In genomic region chr12:120725659-120726509, GRCh38 we compare ENCODE assay signal across 8 cellular contexts. TPM values are rescaled to one million over a fixed set of nuclear protein-coding genes. Genes with fewer than 3 reads are reported as not detected.
A peak's percentile ranks its signal among the peaks of the same experiment; 100 is the strongest.
DNase-seq lines count a peak whose midpoint lies in the region; ATAC-seq and TF ChIP-seq lines count a peak whose summit lies in the region.

ACADS (plus strand) TSS chr12:120725826; CDS start chr12:120725886, 60 bp downstream.

- DNase-seq in ACHN (peak; percentile 92), NCI-H2196 treated with DMSO at 0.1 percent for 48 hours (lab: John Stamatoyannopoulos, UW; ENCODE audit: unreplicated experiment) (peak; percentile 77), WTC11 (ENCODE audit: low spot score) (peak; percentile 97), cardiac fibroblast (ENCODE audit: low read depth in 2 of 2) (peak; percentile 75 to 86), iris pigment epithelial cell (ENCODE audit: low read depth) (peak; percentile 80)
- peak; percentile 69 to 90 for DNase-seq in stimulated activated CD4-positive, alpha-beta T cell treated with anti-CD3 and anti-CD28 coated beads, Interleukin-12 subunit alpha, Interleukin-12 subunit beta, amount 100 ng/mL, for 24 hours (ENCODE audit: low read depth in 2 of 2)

- POLR2A ChIA-PET in WTC11 (lab: Charles Lee), result no interaction called here

- H3K4me3 Mint-ChIP-seq in WTC11, result peak within 1 kb of the TSS; percentile 86

- CTCF ChIA-PET in WTC11 (lab: Charles Lee), result interaction anchor here (0.6 to 1.5 kb wide), 11 partner anchors 12 to 334 kb away, joined by 3 to 6 read pairs (median 3); partner anchors contain the start of genes CABP1 and POP5

- TF ChIP-seq CTCF in WTC11 (IDR thresholded peaks at IDR 0.05), result no peak
- no peak for TF ChIP-seq CTCF in cardiac fibroblast (IDR thresholded peaks at IDR 0.05; ENCODE audit: low read depth, low read length)

- H3K27ac Mint-ChIP-seq in WTC11, result peak within 1 kb of the TSS; percentile 46; the same call in 1 of the 2 replicates

- peak within 1 kb of the TSS; percentile 47 to 66 for H3K4me3 ChIP-seq in cardiac fibroblast (replicated peaks in 1 of 2; ENCODE audit: low read depth in 2 of 2, low read length in 2 of 2)

- ATAC-seq in GM18868 (IDR thresholded peaks at IDR 0.05; ENCODE audit: unreplicated experiment) (peak; percentile 94), HG03097 (IDR thresholded peaks at IDR 0.05; ENCODE audit: low FRiP score, unreplicated experiment) (peak; percentile 92), WTC11 (peak; percentile 97)

- no peaks in the 10 kb centered on the region for H3K9me3 Mint-ChIP-seq in WTC11

- peaks cover 38% of the 10 kb centered on the region for H3K36me3 Mint-ChIP-seq in WTC11

- in situ Hi-C loops in ACHN (cut with HindIII; ENCODE audit: low pct_ligation_motif_present, low pct_unique_long_range_greater_than_20kb, low sequenced_read_pairs), result no loop called here

- peaks cover 4% of the 10 kb centered on the region; the same call in 1 of the 2 replicates for H3K27me3 Mint-ChIP-seq in WTC11 (ENCODE audit: low read depth)

- peaks cover 13% of the 10 kb centered on the region for H3K4me1 Mint-ChIP-seq in WTC11

TF ChIP-seq in WTC11, 78 proteins besides CTCF, POLR2A, EP300 and RAD21 (continues in another document):
- TF ChIP-seq ZNF512 (CRISPR knock-in tag; IDR thresholded peaks at IDR 0.05; ENCODE audit: borderline replicate concordance) (no peak), RELA (CRISPR knock-in tag; IDR thresholded peaks at IDR 0.05; ENCODE audit: borderline replicate concordance) (peak; percentile 62; the same call in 1 of the 2 replicates), TEAD4 (CRISPR knock-in tag; IDR thresholded peaks at IDR 0.05) (no peak), ATF6 (CRISPR knock-in tag; IDR thresholded peaks at IDR 0.05) (no peak), MYBL2 (CRISPR knock-in tag; IDR thresholded peaks at IDR 0.05) (0 out of 2 replicates have a peak, but pooled peaks have one; percentile 49), ZNF121 (CRISPR knock-in tag; IDR thresholded peaks at IDR 0.05) (0 out of 2 replicates have a peak, but pooled peaks have one; percentile 32), CBFB (CRISPR knock-in tag; IDR thresholded peaks at IDR 0.05; ENCODE audit: low read depth) (no peak), ZNF281 (CRISPR knock-in tag; IDR thresholded peaks at IDR 0.05) (no peak), NFE2L1 (CRISPR knock-in tag; IDR thresholded peaks at IDR 0.05) (no peak), FOXP4 (CRISPR knock-in tag; IDR thresholded peaks at IDR 0.05) (peak; percentile 67; the same call in 1 of the 2 replicates), CREM (CRISPR knock-in tag; IDR thresholded peaks at IDR 0.05) (no peak), E2F1 (CRISPR knock-in tag; IDR thresholded peaks at IDR 0.05) (no peak), ATF1 (CRISPR knock-in tag; IDR thresholded peaks at IDR 0.05) (no peak), ZNF219 (CRISPR knock-in tag; IDR thresholded peaks at IDR 0.05; ENCODE audit: borderline replicate concordance) (no peak), FOXP1 (CRISPR knock-in tag; IDR thresholded peaks at IDR 0.05; ENCODE audit: borderline replicate concordance) (peak; percentile 75)
- TF ChIP-seq, protein P1, sequence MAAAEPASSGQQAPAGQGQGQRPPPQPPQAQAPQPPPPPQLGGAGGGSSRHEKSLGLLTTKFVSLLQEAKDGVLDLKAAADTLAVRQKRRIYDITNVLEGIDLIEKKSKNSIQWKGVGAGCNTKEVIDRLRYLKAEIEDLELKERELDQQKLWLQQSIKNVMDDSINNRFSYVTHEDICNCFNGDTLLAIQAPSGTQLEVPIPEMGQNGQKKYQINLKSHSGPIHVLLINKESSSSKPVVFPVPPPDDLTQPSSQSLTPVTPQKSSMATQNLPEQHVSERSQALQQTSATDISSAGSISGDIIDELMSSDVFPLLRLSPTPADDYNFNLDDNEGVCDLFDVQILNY (CRISPR knock-in tag; IDR thresholded peaks at IDR 0.05), result peak; percentile 82; the same call in 1 of the 2 replicates
- TF ChIP-seq, protein P2, sequence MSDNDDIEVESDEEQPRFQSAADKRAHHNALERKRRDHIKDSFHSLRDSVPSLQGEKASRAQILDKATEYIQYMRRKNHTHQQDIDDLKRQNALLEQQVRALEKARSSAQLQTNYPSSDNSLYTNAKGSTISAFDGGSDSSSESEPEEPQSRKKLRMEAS (CRISPR knock-in tag; IDR thresholded peaks at IDR 0.05), result peak; percentile 74

RNA-seq across cellular contexts. Expression of gene ACADS, which starts in this region (rescaled TPM):
- 11.0 to 12.6 TPM (median 11.6 TPM) in 3 replicates for total RNA-seq in WTC11 (2021)

Comparison
In these comparisons a context has a peak if more than half of its experiments do, and no peak if none do; other contexts are left out.
1. Peak in every context shown above with its lines: DNase-seq, ATAC-seq and H3K4me3 ChIP-seq.